25 cellular contexts compared by ENCODE assay signal in the genomic region with DNA sequence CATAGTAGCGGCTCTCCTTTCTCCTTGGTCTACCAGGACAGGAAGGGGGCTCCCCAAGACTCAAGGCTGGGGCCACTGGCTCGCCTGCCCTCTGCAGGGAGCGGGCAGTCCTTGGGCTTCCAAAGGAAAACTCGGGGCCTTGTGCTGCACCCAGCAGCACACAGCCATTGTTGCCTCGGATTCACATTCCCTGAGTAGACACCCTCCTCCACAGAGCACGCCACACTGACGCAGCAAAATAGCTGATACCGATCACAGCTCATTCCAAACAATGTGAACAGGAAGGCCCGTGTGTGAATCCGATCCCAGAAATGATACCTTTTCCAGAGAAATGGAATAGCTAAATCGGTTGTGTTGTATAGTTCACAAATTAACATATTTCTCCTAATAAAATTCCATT.
"Had no signal": no experiment of that assay in that cellular context is flagged by ENCODE, and none has a peak within 500 bp of the region (broad histone marks: within the 10 kb centered on the region; RNA-seq: fewer than 3 reads in every experiment).

No MANE protein-coding gene starts in this region.

- H3K4me3 ChIP-seq: colonic mucosa, esophagus squamous epithelium, heart right ventricle, lung, mucosa of descending colon, right lobe of liver, uterus had no signal

- H3K27ac Mint-ChIP-seq: activated naive CD4-positive, alpha-beta T cell treated with anti-CD3 and anti-CD28 coated beads for 36 hours; activated naive CD8-positive, alpha-beta T cell treated with anti-CD3 and anti-CD28 coated beads, Interleukin-2, amount 50 U/mL, for 24 hours; activated T-helper 2 cell treated with anti-CD3 and anti-CD28 coated beads, Interferon-gamma antibody, Interleukin-2, Interleukin-4, amounts not matched to agents 10 μg/mL and 5 μg/mL and 100 μg/mL, durations not matched to agents 14 hours and 24 hours and 36 hours; nephron progenitor cell; progenitor cell of endocrine pancreas; type B pancreatic cell had no signal

- H3K27me3 Mint-ChIP-seq: activated naive CD8-positive, alpha-beta T cell treated with anti-CD3 and anti-CD28 coated beads, Interleukin-2, amount 50 U/mL, for 24 hours; central memory CD8-positive, alpha-beta T cell; progenitor cell of endocrine pancreas; stimulated activated naive CD8-positive, alpha-beta T cell treated with anti-CD3 and anti-CD28 coated beads, Interleukin-15, amount 100 ng/mL, for 72 hours; type B pancreatic cell had no signal

- H3K9me3 ChIP-seq: colonic mucosa, esophagus squamous epithelium, heart right ventricle, mucosa of descending colon, neutrophil, right lobe of liver, uterus had no signal

- H3K27ac ChIP-seq: colonic mucosa, epithelial cell of prostate, esophagus squamous epithelium, heart right ventricle, neutrophil, right lobe of liver, uterus had no signal

- H3K4me1 Mint-ChIP-seq: activated naive CD8-positive, alpha-beta T cell treated with anti-CD3 and anti-CD28 coated beads, Interleukin-2, amount 50 U/mL, for 24 hours; nephron progenitor cell; stimulated activated naive CD8-positive, alpha-beta T cell treated with anti-CD3 and anti-CD28 coated beads, Interleukin-15, amount 100 ng/mL, for 72 hours; WTC11 had no signal

- DNase-seq: activated CD4-positive, alpha-beta T cell treated with anti-CD3 and anti-CD28 coated beads for 1 hour; activated naive CD4-positive, alpha-beta T cell treated with anti-CD3 and anti-CD28 coated beads for 36 hours; activated naive CD8-positive, alpha-beta T cell treated with anti-CD3 and anti-CD28 coated beads, Interleukin-2, amount 50 U/mL, for 24 hours; colonic mucosa; effector CD8-positive, alpha-beta T cell; esophagus squamous epithelium; foreskin melanocyte; heart right ventricle; mesendoderm; mucosa of descending colon; nephron progenitor cell; right lobe of liver; stimulated activated CD4-positive, alpha-beta T cell treated with anti-CD3 and anti-CD28 coated beads, Interleukin-4, amount 100 ng/mL, for 1 hour; stimulated activated naive CD8-positive, alpha-beta T cell treated with anti-CD3 and anti-CD28 coated beads, Interleukin-15, amount 100 ng/mL, for 72 hours; substantia nigra; T-helper 2 cell; uterus had no signal

- H3K27me3 ChIP-seq: colonic mucosa, esophagus squamous epithelium, heart right ventricle, neutrophil, right lobe of liver, uterus had no signal

- H3K9me3 Mint-ChIP-seq: activated naive CD4-positive, alpha-beta T cell treated with anti-CD3 and anti-CD28 coated beads for 36 hours; activated naive CD8-positive, alpha-beta T cell treated with anti-CD3 and anti-CD28 coated beads, Interleukin-2, amount 50 U/mL, for 24 hours; activated T-helper 2 cell treated with anti-CD3 and anti-CD28 coated beads, Interferon-gamma antibody, Interleukin-2, Interleukin-4, amounts not matched to agents 10 μg/mL and 5 μg/mL and 100 μg/mL, durations not matched to agents 14 hours and 24 hours and 36 hours; central memory CD8-positive, alpha-beta T cell; nephron progenitor cell; stimulated activated naive CD8-positive, alpha-beta T cell treated with anti-CD3 and anti-CD28 coated beads, Interleukin-15, amount 100 ng/mL, for 72 hours; type B pancreatic cell; WTC11 had no signal

- ATAC-seq: activated naive CD8-positive, alpha-beta T cell treated with anti-CD3 and anti-CD28 coated beads, Interleukin-2, amount 50 U/mL, for 24 hours; heart right ventricle; mucosa of descending colon; right lobe of liver; stimulated activated naive CD8-positive, alpha-beta T cell treated with anti-CD3 and anti-CD28 coated beads, Interleukin-15, amount 100 ng/mL, for 72 hours; WTC11 had no signal

- H3K36me3 ChIP-seq: colonic mucosa, uterus had no signal

- H3K4me1 ChIP-seq: colonic mucosa, esophagus squamous epithelium, right lobe of liver, uterus had no signal

- H3K4me3 Mint-ChIP-seq: activated naive CD4-positive, alpha-beta T cell treated with anti-CD3 and anti-CD28 coated beads for 36 hours; activated naive CD8-positive, alpha-beta T cell treated with anti-CD3 and anti-CD28 coated beads, Interleukin-2, amount 50 U/mL, for 24 hours; central memory CD8-positive, alpha-beta T cell; nephron progenitor cell; stimulated activated naive CD8-positive, alpha-beta T cell treated with anti-CD3 and anti-CD28 coated beads, Interleukin-15, amount 100 ng/mL, for 72 hours; type B pancreatic cell; WTC11 had no signal
